In genomic region chr11:77894936-77895335, GRCh38 we compare ENCODE assay signal across 5 cellular contexts.
A peak's percentile ranks its signal among the peaks of the same experiment; 100 is the strongest.
DNase-seq lines count a peak whose midpoint lies in the region; FAIRE-seq and TF ChIP-seq lines count a peak whose summit lies in the region.
"Not testable (repeated sequence)": the region's sequence is repeated elsewhere in the genome, so short reads cannot be mapped to it uniquely, and the experiment has no call there.

No MANE protein-coding gene starts in this region.

- H3K27ac ChIP-seq in endothelial cell of umbilical vein (ENCODE audit: insufficient read depth, low read depth, low read length), result not testable (repeated sequence)

- not testable (repeated sequence) for H4K20me1 ChIP-seq in endothelial cell of umbilical vein (replicated peaks; ENCODE audit: control insufficient read depth, extremely low read depth, insufficient read depth, low read length)

- H3K36me3 ChIP-seq in adipocyte (ENCODE audit: control insufficient read depth, insufficient read depth, low read length, severe bottlenecking), result peaks cover 11% of the 10 kb centered on the region
- not testable (repeated sequence) for H3K36me3 ChIP-seq in endothelial cell of umbilical vein (ENCODE audit: control insufficient read depth in 2 of 2, extremely low read depth in 1 of 2, insufficient read depth in 2 of 2, low read length in 2 of 2)

- not testable (repeated sequence) for H3K4me3 ChIP-seq in adipocyte (ENCODE audit: low read length); choroid plexus epithelial cell (ENCODE audit: low read depth, low read length); endothelial cell of umbilical vein (replicated peaks in 1 of 3; ENCODE audit: insufficient read depth in 1 of 3, low read depth in 1 of 3, low read length in 3 of 3)

- not testable (repeated sequence) for H3K9me3 ChIP-seq in adipocyte (ENCODE audit: control insufficient read depth, low read length); endothelial cell of umbilical vein (replicated peaks; ENCODE audit: control insufficient read depth, insufficient read depth, low read length)

- H3K4me1 ChIP-seq in adipocyte (ENCODE audit: control insufficient read depth, insufficient read depth, low read length), result not testable (repeated sequence)
- H3K4me1 ChIP-seq in endothelial cell of umbilical vein (ENCODE audit: control insufficient read depth, extremely low read depth, insufficient read depth, low read length), result peaks cover 18% of the 10 kb centered on the region

- not testable (repeated sequence) for H3K4me2 ChIP-seq in endothelial cell of umbilical vein (ENCODE audit: insufficient read depth, low read length)

- H3K9ac ChIP-seq in adipocyte (ENCODE audit: low read length); endothelial cell of umbilical vein (replicated peaks; ENCODE audit: extremely low read depth, insufficient read depth, low read length): not testable (repeated sequence)

- not testable (repeated sequence) for H3K79me2 ChIP-seq in endothelial cell of umbilical vein (ENCODE audit: control insufficient read depth, insufficient read depth, low read length)

- dilution Hi-C loops in endothelial cell of umbilical vein (cut with MboI; ENCODE audit: extremely low pct_ligation_motif_present, low sequenced_read_pairs), result not testable (repeated sequence)

- FAIRE-seq in endothelial cell of umbilical vein (lab: Jason Lieb, UNC), result not testable (repeated sequence)

- H3K27me3 ChIP-seq in adipocyte (replicated peaks; ENCODE audit: control insufficient read depth, insufficient read depth, low read length); endothelial cell of umbilical vein (ENCODE audit: control insufficient read depth in 2 of 2, insufficient read depth in 2 of 2, low read length in 2 of 2): not testable (repeated sequence)

- TF ChIP-seq CTCF in choroid plexus epithelial cell (conservative IDR thresholded peaks at IDR 0.05; ENCODE audit: low read depth, low read length); endothelial cell of umbilical vein (IDR thresholded peaks at IDR 0.05; ENCODE audit: extremely low read depth in 1 of 2, insufficient read depth in 1 of 2, low read depth in 1 of 2, low read length in 2 of 2): not testable (repeated sequence)

- H2AFZ ChIP-seq in endothelial cell of umbilical vein (ENCODE audit: low read depth, low read length), result not testable (repeated sequence)

- not testable (repeated sequence) for TF ChIP-seq POLR2A in endothelial cell of umbilical vein (IDR thresholded peaks at IDR 0.05; ENCODE audit: low read depth, low read length)

- intact Hi-C loops in endothelial cell of umbilical vein (cut with micrococcal nuclease), result loop anchor here (5.0 kb wide), 1 partner anchor 73 kb away; the partner anchor contains the start of genes AAMDC and RSF1

- not testable (repeated sequence) for BruUV-seq in endothelial cell of umbilical vein (replicated peaks; lab: Mats Ljungman, UMichigan)

- H3K9me1 ChIP-seq in endothelial cell of umbilical vein (replicated peaks; ENCODE audit: control insufficient read depth, extremely low read depth, insufficient read depth, low read length), result not testable (repeated sequence)

- CTCF ChIA-PET in endothelial cell of umbilical vein (lab: Charles Lee), result not testable (repeated sequence)

- peak; percentile 23 for DNase-seq in HCEC 1CT
- DNase-seq in adipocyte (ENCODE audit: low read depth), result peak; percentile 69
- DNase-seq in choroid plexus epithelial cell (ENCODE audit: low read depth), result peak; percentile 58
- DNase-seq in endothelial cell of umbilical vein (ENCODE audit: low read depth, low spot score), result peak; percentile 14
- DNase-seq in iris pigment epithelial cell (ENCODE audit: low read depth), result peak; percentile 57

- POLR2A ChIA-PET in endothelial cell of umbilical vein (lab: Charles Lee), result not testable (repeated sequence)

Comparison
In these comparisons a context has a peak if more than half of its experiments do, and no peak if none do; other contexts are left out.
1. DNase-seq: peak in every context shown above with its lines; median percentile 69 in adipocyte; 58 in choroid plexus epithelial cell; 57 in iris pigment epithelial cell; 23 in HCEC 1CT; 14 in endothelial cell of umbilical vein.